ENCODE assay signal across 28 cellular contexts in the genomic region with DNA sequence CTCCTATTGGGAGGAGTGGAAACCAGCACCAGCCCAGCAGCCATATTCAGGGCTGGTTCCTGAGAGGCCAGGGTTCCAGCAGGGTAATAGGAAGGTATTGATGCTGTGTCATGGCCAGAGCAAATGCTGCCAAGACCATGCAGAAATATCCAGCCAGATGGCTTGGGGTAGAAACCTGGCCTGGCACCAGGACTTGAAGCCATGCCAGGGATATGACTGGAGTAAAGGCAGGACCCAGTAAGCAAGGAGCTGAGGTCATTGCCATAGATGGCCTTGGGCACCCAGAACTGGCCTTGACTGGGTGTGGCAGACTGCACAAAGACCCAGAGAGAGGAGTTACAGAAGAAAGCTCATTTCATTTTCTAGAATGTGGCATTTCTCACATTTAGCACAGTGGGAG.
DNase-seq lines count a peak whose midpoint lies in the region; ATAC-seq, FAIRE-seq and TF ChIP-seq lines count a peak whose summit lies in the region.
"Had no signal": no experiment of that assay in that cellular context is flagged by ENCODE, and none has a peak within 500 bp of the region (broad histone marks: within the 10 kb centered on the region; RNA-seq: fewer than 3 reads in every experiment).

No MANE protein-coding gene starts in this region.

- H3K4me3 ChIP-seq in right atrium auricular region (no peak overlapping the region), bronchial epithelial cell (ENCODE audit: low read depth, low read length) (no peak overlapping the region), keratinocyte (ENCODE audit: control insufficient read depth in 2 of 3, extremely low read depth in 1 of 3, insufficient read depth in 2 of 3, low read depth in 1 of 3, low read length in 3 of 3) (no peak overlapping the region)
- H3K4me3 ChIP-seq: GM12878, K562, SJCRH30 had no signal

- DNase-seq in left ventricle myocardium superior (no peak), right atrium auricular region (ENCODE audit: low spot score) (no peak), bronchial epithelial cell (ENCODE audit: low read depth) (peak; percentile 58), keratinocyte (ENCODE audit: low read depth, low spot score) (no peak), progenitor cell of endocrine pancreas (ENCODE audit: low spot score, unreplicated experiment) (no peak), NAMALWA (ENCODE audit: low spot score) (no peak), GOT3 (lab: John Stamatoyannopoulos, UW) (no peak), AML-193 (lab: John Stamatoyannopoulos, UW) (no peak)
- DNase-seq: 8988T, ACHN, Calu3, DMS53, Kasumi-1, MV-4-11, NCI-H1105 treated with DMSO at 0.1 percent for 48 hours, NCI-H146, NCI-H1930, NCI-H2107, NCI-H524 treated with DMSO at 0.1 percent for 48 hours, NCI-H774, SJCRH30 had no signal

- H3K9me3 ChIP-seq in right atrium auricular region (peaks cover 0 to 10% of the 10 kb centered on the region in 2 donors), keratinocyte (ENCODE audit: control insufficient read depth, low read depth, low read length) (no peaks in the 10 kb centered on the region)

- TF ChIP-seq CTCF in right atrium auricular region (IDR thresholded peaks at IDR 0.05) (no peak), bronchial epithelial cell (IDR thresholded peaks at IDR 0.05; ENCODE audit: insufficient read depth, low read length, severe bottlenecking) (no peak), keratinocyte (optimal IDR thresholded peaks at IDR 0.05 in 1 of 3, IDR thresholded peaks at IDR 0.05 in 1 of 3, conservative IDR thresholded peaks at IDR 0.05 in 1 of 3; ENCODE audit: extremely low read depth in 1 of 3, insufficient read depth in 2 of 3, low read length in 3 of 3) (no peak), progenitor cell of endocrine pancreas (IDR thresholded peaks at IDR 0.05; ENCODE audit: unreplicated experiment) (no peak)

- no peak overlapping the region for H3K4me3 Mint-ChIP-seq in progenitor cell of endocrine pancreas (ENCODE audit: low read depth)

- no peak overlapping the region for H2AFZ ChIP-seq in keratinocyte (ENCODE audit: control insufficient read depth, low read length)

- no peaks in the 10 kb centered on the region for H3K79me2 ChIP-seq in keratinocyte (ENCODE audit: control insufficient read depth, insufficient read depth, low read length)

- no peaks in the 10 kb centered on the region for H3K4me1 Mint-ChIP-seq in progenitor cell of endocrine pancreas (ENCODE audit: low read depth)

- peak; percentile 36 for FAIRE-seq in bronchial epithelial cell (lab: Jason Lieb, UNC)
- FAIRE-seq in keratinocyte (lab: Jason Lieb, UNC): peak; percentile 53
- FAIRE-seq: G401.6, GM12878, K562, RCC 7860 had no signal

- H3K36me3 ChIP-seq in right atrium auricular region (peaks cover 8% of the 10 kb centered on the region), bronchial epithelial cell (ENCODE audit: control insufficient read depth, insufficient read depth, low read length) (no peaks in the 10 kb centered on the region), keratinocyte (ENCODE audit: control insufficient read depth in 2 of 2, extremely low read depth in 1 of 2, insufficient read depth in 2 of 2, low read length in 2 of 2) (no peaks in the 10 kb centered on the region)
- H3K36me3 ChIP-seq: SJCRH30 had no signal

- H3K9me3 Mint-ChIP-seq in progenitor cell of endocrine pancreas (ENCODE audit: low read depth): peaks cover 25% of the 10 kb centered on the region

- H3K27me3 ChIP-seq in right atrium auricular region (no peaks in the 10 kb centered on the region), bronchial epithelial cell (ENCODE audit: control insufficient read depth, insufficient read depth, low read length) (no peaks in the 10 kb centered on the region), keratinocyte (ENCODE audit: control insufficient read depth, extremely low read depth, insufficient read depth, low read length) (no peaks in the 10 kb centered on the region)
- H3K27me3 ChIP-seq: SJCRH30 had no signal

- intact Hi-C loops in left ventricle myocardium superior (cut with micrococcal nuclease): no loop called here

- no peaks in the 10 kb centered on the region for H3K27me3 Mint-ChIP-seq in progenitor cell of endocrine pancreas

- H3K27ac ChIP-seq in right atrium auricular region (no peak overlapping the region), keratinocyte (ENCODE audit: control insufficient read depth, insufficient read depth, low read length) (no peak overlapping the region)
- H3K27ac ChIP-seq: SJCRH30 had no signal

- no peaks in the 10 kb centered on the region for H4K20me1 ChIP-seq in keratinocyte (ENCODE audit: control insufficient read depth, extremely low read depth, insufficient read depth, low read length)

- no peak overlapping the region for H3K4me2 ChIP-seq in keratinocyte (ENCODE audit: control insufficient read depth, extremely low read depth, insufficient read depth, low read depth, low read length)

- no peak overlapping the region for H3K9ac ChIP-seq in keratinocyte (ENCODE audit: control insufficient read depth, extremely low read depth, insufficient read depth, low read length)

- H3K27ac Mint-ChIP-seq in progenitor cell of endocrine pancreas: no peak overlapping the region

- peak; percentile 22 for ATAC-seq in left ventricle myocardium superior
- ATAC-seq: GM12878, HCT116, K562, Right ventricle myocardium inferior, SK-N-SH treated with all-trans-retinoic acid at 6 μM for 48 hours had no signal

- dilution Hi-C loops in keratinocyte (cut with MboI; ENCODE audit: extremely low pct_ligation_motif_present, low sequenced_read_pairs): no loop called here

- H3K9me1 ChIP-seq in keratinocyte (ENCODE audit: control insufficient read depth, extremely low read depth, insufficient read depth, low read length): no peaks in the 10 kb centered on the region

- H3K4me1 ChIP-seq in right atrium auricular region (no peaks in the 10 kb centered on the region), keratinocyte (ENCODE audit: control insufficient read depth, extremely low read depth, insufficient read depth, low read length) (no peaks in the 10 kb centered on the region)
- H3K4me1 ChIP-seq: SJCRH30 had no signal

- peaks cover 4% of the 10 kb centered on the region for H3K36me3 Mint-ChIP-seq in progenitor cell of endocrine pancreas (ENCODE audit: insufficient read depth)
